1 cellular context compared by ENCODE assay signal in genomic region chr20:63129991-63130653, GRCh38.
TF ChIP-seq lines count a peak whose summit lies in the region.

No MANE protein-coding gene starts in this region.

TF ChIP-seq in SK-N-SH, 30 proteins besides CTCF, POLR2A, EP300 and RAD21 (continued from another document):
- no peak for TF ChIP-seq REST (IDR thresholded peaks at IDR 0.05; ENCODE audit: low read depth, low read length)
- TF ChIP-seq RXRA (IDR thresholded peaks at IDR 0.05; ENCODE audit: borderline replicate concordance, low read depth): no peak
- no peak for TF ChIP-seq SIN3A (IDR thresholded peaks at IDR 0.05; ENCODE audit: borderline replicate concordance, low read depth, low read length)
- TF ChIP-seq FOXJ3 (CRISPR knock-in tag; IDR thresholded peaks at IDR 0.05): no peak
- no peak for TF ChIP-seq MEF2A (IDR thresholded peaks at IDR 0.05; ENCODE audit: borderline replicate concordance, low read depth)
